ENCODE assay signal across 1 cellular context in genomic region chr7:99380032-99380822, GRCh38.
TF ChIP-seq lines count a peak whose summit lies in the region.

No MANE protein-coding gene starts in this region.

TF ChIP-seq in K562, 482 proteins besides CTCF, POLR2A, EP300 and RAD21 (continued from another document and continues in another):
- TF ChIP-seq ZNF318 (IDR thresholded peaks at IDR 0.05; ENCODE audit: borderline replicate concordance in 1 of 2, low read depth in 1 of 2) (peak in 1 of 2 experiments; percentile 35; a peak in 1 of 4 replicates), TCF7 (IDR thresholded peaks at IDR 0.05; ENCODE audit: borderline replicate concordance) (no peak), NKRF (IDR thresholded peaks at IDR 0.05; ENCODE audit: borderline replicate concordance) (no peak; the same call in 1 of the 2 replicates), TEAD1 (CRISPR knock-in tag; IDR thresholded peaks at IDR 0.05) (0 out of 4 replicates have a peak, but pooled peaks of 1 of the 2 experiments have one; percentile 23), U2AF1 (optimal IDR thresholded peaks at IDR 0.05; ENCODE audit: low read depth, low read length) (no peak), ATF1 (CRISPR knock-in tag; IDR thresholded peaks at IDR 0.05) (no peak), ATF1 (tag; IDR thresholded peaks at IDR 0.05) (peak; percentile 36; the same call in 1 of the 2 replicates), ZNF644 (tag; IDR thresholded peaks at IDR 0.05; ENCODE audit: low read depth) (no peak), SUPT5H (IDR thresholded peaks at IDR 0.05) (peak; percentile 41; the same call in 1 of the 2 replicates), ELF1 (tag; IDR thresholded peaks at IDR 0.05) (peak; percentile 81), ZNF121 (CRISPR knock-in tag; conservative IDR thresholded peaks at IDR 0.05) (no peak), GABPB1 (CRISPR knock-in tag; IDR thresholded peaks at IDR 0.05) (no peak), CXXC5 (CRISPR knock-in tag; IDR thresholded peaks at IDR 0.05) (peak; percentile 19; the same call in 1 of the 2 replicates), RBM39 (optimal IDR thresholded peaks at IDR 0.05; ENCODE audit: low read depth, low read length) (no peak), NFE2 (IDR thresholded peaks at IDR 0.05; ENCODE audit: low read depth) (peak; percentile 81), ZNF436 (CRISPR knock-in tag; IDR thresholded peaks at IDR 0.05) (no peak), EWSR1 (IDR thresholded peaks at IDR 0.05; ENCODE audit: borderline replicate concordance, low read depth, partially characterized antibody) (no peak), MAFK (IDR thresholded peaks at IDR 0.05; ENCODE audit: low read length) (no peak; the same call in 1 of the 2 replicates), ZNF146 (CRISPR knock-in tag; IDR thresholded peaks at IDR 0.05; ENCODE audit: unreplicated experiment) (no peak), MTA1 (IDR thresholded peaks at IDR 0.05; ENCODE audit: borderline replicate concordance) (no peak), ETS1 (conservative IDR thresholded peaks at IDR 0.05; ENCODE audit: control insufficient read depth, low read depth, low read length) (no peak), PKNOX1 (IDR thresholded peaks at IDR 0.05) (peak; percentile 62), ZNF589 (CRISPR knock-in tag; IDR thresholded peaks at IDR 0.05; ENCODE audit: low read depth) (peak; percentile 41; the same call in 1 of the 2 replicates), FOXA3 (CRISPR knock-in tag; conservative IDR thresholded peaks at IDR 0.05 in 1 of 2, IDR thresholded peaks at IDR 0.05 in 1 of 2) (peak in 1 of 2 experiments; percentile 50; a peak in 1 of 4 replicates), SMARCB1 (IDR thresholded peaks at IDR 0.05; ENCODE audit: insufficient read length, low read depth) (no peak), ZNF143 (CRISPR knock-in tag; IDR thresholded peaks at IDR 0.05) (no peak), POLR2AphosphoS5 (IDR thresholded peaks at IDR 0.05; ENCODE audit: control insufficient read depth, insufficient read depth, low read depth, low read length) (0 out of 2 replicates have a peak, but pooled peaks have one; percentile 54), ELF2 (CRISPR knock-in tag; IDR thresholded peaks at IDR 0.05) (no peak), MEF2A (IDR thresholded peaks at IDR 0.05; ENCODE audit: control insufficient read depth, low read depth, low read length) (no peak)
- TF ChIP-seq, protein P1, sequence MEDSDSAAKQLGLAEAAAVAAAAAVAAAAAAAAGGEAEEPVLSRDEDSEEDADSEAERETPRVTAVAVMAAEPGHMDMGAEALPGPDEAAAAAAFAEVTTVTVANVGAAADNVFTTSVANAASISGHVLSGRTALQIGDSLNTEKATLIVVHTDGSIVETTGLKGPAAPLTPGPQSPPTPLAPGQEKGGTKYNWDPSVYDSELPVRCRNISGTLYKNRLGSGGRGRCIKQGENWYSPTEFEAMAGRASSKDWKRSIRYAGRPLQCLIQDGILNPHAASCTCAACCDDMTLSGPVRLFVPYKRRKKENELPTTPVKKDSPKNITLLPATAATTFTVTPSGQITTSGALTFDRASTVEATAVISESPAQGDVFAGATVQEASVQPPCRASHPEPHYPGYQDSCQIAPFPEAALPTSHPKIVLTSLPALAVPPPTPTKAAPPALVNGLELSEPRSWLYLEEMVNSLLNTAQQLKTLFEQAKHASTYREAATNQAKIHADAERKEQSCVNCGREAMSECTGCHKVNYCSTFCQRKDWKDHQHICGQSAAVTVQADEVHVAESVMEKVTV (CRISPR knock-in tag; IDR thresholded peaks at IDR 0.05) = no peak
- TF ChIP-seq, protein P2, sequence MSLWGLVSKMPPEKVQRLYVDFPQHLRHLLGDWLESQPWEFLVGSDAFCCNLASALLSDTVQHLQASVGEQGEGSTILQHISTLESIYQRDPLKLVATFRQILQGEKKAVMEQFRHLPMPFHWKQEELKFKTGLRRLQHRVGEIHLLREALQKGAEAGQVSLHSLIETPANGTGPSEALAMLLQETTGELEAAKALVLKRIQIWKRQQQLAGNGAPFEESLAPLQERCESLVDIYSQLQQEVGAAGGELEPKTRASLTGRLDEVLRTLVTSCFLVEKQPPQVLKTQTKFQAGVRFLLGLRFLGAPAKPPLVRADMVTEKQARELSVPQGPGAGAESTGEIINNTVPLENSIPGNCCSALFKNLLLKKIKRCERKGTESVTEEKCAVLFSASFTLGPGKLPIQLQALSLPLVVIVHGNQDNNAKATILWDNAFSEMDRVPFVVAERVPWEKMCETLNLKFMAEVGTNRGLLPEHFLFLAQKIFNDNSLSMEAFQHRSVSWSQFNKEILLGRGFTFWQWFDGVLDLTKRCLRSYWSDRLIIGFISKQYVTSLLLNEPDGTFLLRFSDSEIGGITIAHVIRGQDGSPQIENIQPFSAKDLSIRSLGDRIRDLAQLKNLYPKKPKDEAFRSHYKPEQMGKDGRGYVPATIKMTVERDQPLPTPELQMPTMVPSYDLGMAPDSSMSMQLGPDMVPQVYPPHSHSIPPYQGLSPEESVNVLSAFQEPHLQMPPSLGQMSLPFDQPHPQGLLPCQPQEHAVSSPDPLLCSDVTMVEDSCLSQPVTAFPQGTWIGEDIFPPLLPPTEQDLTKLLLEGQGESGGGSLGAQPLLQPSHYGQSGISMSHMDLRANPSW (CRISPR knock-in tag; IDR thresholded peaks at IDR 0.05) = no peak
- TF ChIP-seq, protein P3, sequence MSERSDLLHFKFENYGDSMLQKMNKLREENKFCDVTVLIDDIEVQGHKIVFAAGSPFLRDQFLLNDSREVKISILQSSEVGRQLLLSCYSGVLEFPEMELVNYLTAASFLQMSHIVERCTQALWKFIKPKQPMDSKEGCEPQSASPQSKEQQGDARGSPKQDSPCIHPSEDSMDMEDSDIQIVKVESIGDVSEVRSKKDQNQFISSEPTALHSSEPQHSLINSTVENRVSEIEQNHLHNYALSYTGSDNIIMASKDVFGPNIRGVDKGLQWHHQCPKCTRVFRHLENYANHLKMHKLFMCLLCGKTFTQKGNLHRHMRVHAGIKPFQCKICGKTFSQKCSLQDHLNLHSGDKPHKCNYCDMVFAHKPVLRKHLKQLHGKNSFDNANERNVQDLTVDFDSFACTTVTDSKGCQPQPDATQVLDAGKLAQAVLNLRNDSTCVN (CRISPR knock-in tag; IDR thresholded peaks at IDR 0.05) = no peak
- TF ChIP-seq, protein P4, sequence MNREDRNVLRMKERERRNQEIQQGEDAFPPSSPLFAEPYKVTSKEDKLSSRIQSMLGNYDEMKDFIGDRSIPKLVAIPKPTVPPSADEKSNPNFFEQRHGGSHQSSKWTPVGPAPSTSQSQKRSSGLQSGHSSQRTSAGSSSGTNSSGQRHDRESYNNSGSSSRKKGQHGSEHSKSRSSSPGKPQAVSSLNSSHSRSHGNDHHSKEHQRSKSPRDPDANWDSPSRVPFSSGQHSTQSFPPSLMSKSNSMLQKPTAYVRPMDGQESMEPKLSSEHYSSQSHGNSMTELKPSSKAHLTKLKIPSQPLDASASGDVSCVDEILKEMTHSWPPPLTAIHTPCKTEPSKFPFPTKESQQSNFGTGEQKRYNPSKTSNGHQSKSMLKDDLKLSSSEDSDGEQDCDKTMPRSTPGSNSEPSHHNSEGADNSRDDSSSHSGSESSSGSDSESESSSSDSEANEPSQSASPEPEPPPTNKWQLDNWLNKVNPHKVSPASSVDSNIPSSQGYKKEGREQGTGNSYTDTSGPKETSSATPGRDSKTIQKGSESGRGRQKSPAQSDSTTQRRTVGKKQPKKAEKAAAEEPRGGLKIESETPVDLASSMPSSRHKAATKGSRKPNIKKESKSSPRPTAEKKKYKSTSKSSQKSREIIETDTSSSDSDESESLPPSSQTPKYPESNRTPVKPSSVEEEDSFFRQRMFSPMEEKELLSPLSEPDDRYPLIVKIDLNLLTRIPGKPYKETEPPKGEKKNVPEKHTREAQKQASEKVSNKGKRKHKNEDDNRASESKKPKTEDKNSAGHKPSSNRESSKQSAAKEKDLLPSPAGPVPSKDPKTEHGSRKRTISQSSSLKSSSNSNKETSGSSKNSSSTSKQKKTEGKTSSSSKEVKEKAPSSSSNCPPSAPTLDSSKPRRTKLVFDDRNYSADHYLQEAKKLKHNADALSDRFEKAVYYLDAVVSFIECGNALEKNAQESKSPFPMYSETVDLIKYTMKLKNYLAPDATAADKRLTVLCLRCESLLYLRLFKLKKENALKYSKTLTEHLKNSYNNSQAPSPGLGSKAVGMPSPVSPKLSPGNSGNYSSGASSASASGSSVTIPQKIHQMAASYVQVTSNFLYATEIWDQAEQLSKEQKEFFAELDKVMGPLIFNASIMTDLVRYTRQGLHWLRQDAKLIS (CRISPR knock-in tag; IDR thresholded peaks at IDR 0.05) = 0 out of 2 replicates have a peak, but pooled peaks have one; percentile 32
